ENCODE assay signal across 8 cellular contexts in genomic region chr1:23525558-23526174, GRCh38. TPM values are rescaled to one million over a fixed set of nuclear protein-coding genes. Genes with fewer than 3 reads are reported as not detected.
DNase-seq lines count a peak whose midpoint lies in the region; ATAC-seq and TF ChIP-seq lines count a peak whose summit lies in the region.
"Had no signal": no experiment of that assay in that cellular context is flagged by ENCODE, and none has a peak within 500 bp of the region (broad histone marks: within the 10 kb centered on the region; RNA-seq: fewer than 3 reads in every experiment).

No MANE protein-coding gene starts in this region.

- H2AFZ ChIP-seq in SU-DHL-6 (ENCODE audit: low read depth, low read length, severe bottlenecking): no peak overlapping the region

- H3K27me3 Mint-ChIP-seq in naive B cell: no peaks in the 10 kb centered on the region

- peaks cover 52% of the 10 kb centered on the region for H3F3A ChIP-seq in DOHH2 (ENCODE audit: control insufficient read depth, insufficient read depth)
- H3F3A ChIP-seq in SU-DHL-6 (ENCODE audit: insufficient read depth): peaks cover 56% of the 10 kb centered on the region

- peak overlapping the region; percentile 84 for H3K4me3 ChIP-seq in DOHH2 (ENCODE audit: low read length)
- peak overlapping the region; percentile 35 for H3K4me3 ChIP-seq in SU-DHL-6 (ENCODE audit: insufficient read depth, low read length, poor library complexity, severe bottlenecking)
- H3K4me3 ChIP-seq: gastrocnemius medialis had no signal

- peaks cover 49 to 88% (median 80%) of the 10 kb centered on the region in 3 donors for H3K4me1 Mint-ChIP-seq in naive B cell

- H3K27me3 ChIP-seq in DOHH2 (ENCODE audit: control insufficient read depth, low read length) (no peaks in the 10 kb centered on the region), SU-DHL-6 (ENCODE audit: low read length) (no peaks in the 10 kb centered on the region)

- peak overlapping the region; percentile 95 for H3K4me2 ChIP-seq in DOHH2 (ENCODE audit: low read length)
- H3K4me2 ChIP-seq in SU-DHL-6 (ENCODE audit: low read depth, low read length, poor library complexity, severe bottlenecking): peak overlapping the region; percentile 96

- H3K9ac ChIP-seq in SU-DHL-6 (ENCODE audit: low read length): peak overlapping the region; percentile 96

- H3K27ac ChIP-seq in DOHH2 (ENCODE audit: low read depth, low read length) (peak overlapping the region; percentile 99), SU-DHL-6 (ENCODE audit: low read depth, low read length) (peak overlapping the region; percentile 94)
- H3K27ac ChIP-seq: gastrocnemius medialis had no signal

- H3K4me3 Mint-ChIP-seq in naive B cell: peak overlapping the region; percentile 51 to 93 (median 80)

- H3K27ac Mint-ChIP-seq in naive B cell: peak overlapping the region in 5 of 6 donors; percentile 82 to 96 (median 90)

- DNase-seq in GM20000 (ENCODE audit: low spot score) (peak; percentile 63), naive B cell (peak; percentile 26)
- DNase-seq: gastrocnemius medialis had no signal

- ATAC-seq in naive B cell (ENCODE audit: low read depth in 2 of 2): peak; percentile 52 to 54
- ATAC-seq in GM21528 (IDR thresholded peaks at IDR 0.05; ENCODE audit: low FRiP score, unreplicated experiment): no peak
- ATAC-seq in HG03442 (IDR thresholded peaks at IDR 0.05; ENCODE audit: unreplicated experiment): no peak
- ATAC-seq in HG02852 (IDR thresholded peaks at IDR 0.05; ENCODE audit: unreplicated experiment): no peak
- ATAC-seq: gastrocnemius medialis had no signal

- peaks cover 59% of the 10 kb centered on the region for H3K4me1 ChIP-seq in DOHH2 (ENCODE audit: control insufficient read depth, low read length)

- H4K20me1 ChIP-seq in DOHH2 (ENCODE audit: control insufficient read depth, insufficient read depth, low read depth, low read length): peaks cover 27% of the 10 kb centered on the region; the same call in 1 of the 2 replicates
- H4K20me1 ChIP-seq in SU-DHL-6 (ENCODE audit: low read depth, low read length): peaks cover 8% of the 10 kb centered on the region; the same call in 1 of the 2 replicates

- H3K79me2 ChIP-seq in DOHH2 (ENCODE audit: control insufficient read depth, low read length) (peaks cover 100% of the 10 kb centered on the region), SU-DHL-6 (ENCODE audit: insufficient read depth, low read length) (peaks cover 80% of the 10 kb centered on the region)

- H3K9me3 Mint-ChIP-seq in naive B cell: no peaks in the 10 kb centered on the region

- H3K9me2 ChIP-seq in DOHH2 (replicated peaks; ENCODE audit: control insufficient read depth, low read length) (no peaks in the 10 kb centered on the region), SU-DHL-6 (replicated peaks; ENCODE audit: insufficient read depth, low read length) (no peaks in the 10 kb centered on the region)

- no peaks in the 10 kb centered on the region for H3K36me3 Mint-ChIP-seq in naive B cell

- TF ChIP-seq CTCF in DOHH2 (IDR thresholded peaks at IDR 0.05; ENCODE audit: low read depth, low read length, poor library complexity, severe bottlenecking) (no peak), GM20000 (IDR thresholded peaks at IDR 0.05; ENCODE audit: extremely low read depth, missing control alignments) (no peak), SU-DHL-6 (IDR thresholded peaks at IDR 0.05; ENCODE audit: insufficient read depth, low read length, poor library complexity, severe bottlenecking) (no peak)

- H3K36me3 ChIP-seq in DOHH2 (ENCODE audit: control insufficient read depth, low read length) (peaks cover 98% of the 10 kb centered on the region), SU-DHL-6 (ENCODE audit: low read length) (peaks cover 6% of the 10 kb centered on the region)
- H3K36me3 ChIP-seq: gastrocnemius medialis had no signal

- H3K9me3 ChIP-seq in DOHH2 (ENCODE audit: control insufficient read depth, insufficient read depth, low read length) (no peaks in the 10 kb centered on the region), SU-DHL-6 (ENCODE audit: insufficient read depth, low read length) (no peaks in the 10 kb centered on the region)
- H3K9me3 ChIP-seq: gastrocnemius medialis had no signal

RNA-seq across cellular contexts. Expression of gene E2F2, which starts 5.4 kb away (rescaled TPM):
- polyA plus RNA-seq in naive B cell (ENCODE audit: low read depth in 6 of 6): 1 to 10 TPM in 2 of 6 donors, under 1 TPM in 4; 0.06 to 1.7 (median 0.46) TPM

RNA-seq across cellular contexts. Expression of gene ID3, which starts 33.6 kb away (rescaled TPM):
- 10 to 100 TPM; 23.9 to 52.0 (median 31.2) TPM for polyA plus RNA-seq in naive B cell (ENCODE audit: low read depth in 6 of 6)

RNA-seq across cellular contexts. Expression of gene ASAP3, which starts 41.7 kb away (rescaled TPM):
- under 1 TPM in 4 of 6 donors, not detected in 2; 0.16 to 0.69 (median 0.58) TPM for polyA plus RNA-seq in naive B cell (ENCODE audit: low read depth in 6 of 6)

Comparison
In these comparisons a context has a peak if more than half of its experiments do, and no peak if none do; other contexts are left out.
1. ATAC-seq: peak in naive B cell (2 of 2); none in GM21528 (single experiment), HG03442 (single experiment) and HG02852 (single experiment).